In genomic region chr4:10532155-10532554, GRCh38 we compare ENCODE assay signal across 7 cellular contexts.
"Had no signal": no experiment of that assay in that cellular context is flagged by ENCODE, and none has a peak within 500 bp of the region (broad histone marks: within the 10 kb centered on the region; RNA-seq: fewer than 3 reads in every experiment).

No MANE protein-coding gene starts in this region.

- H3K36me3 ChIP-seq: HAP-1 had no signal

- H3K27ac ChIP-seq: GM23248 had no signal

- H2AFZ ChIP-seq: GM23248, GM23338 had no signal

- H3K27ac Mint-ChIP-seq: GM23338, HFFc6 had no signal

- H3K9me3 ChIP-seq: HAP-1 had no signal

- H3K9ac ChIP-seq: GM23248 had no signal

- H3K4me3 ChIP-seq: GM23248, GM23338, HAP-1 had no signal

- H3K9me3 Mint-ChIP-seq: GM23338, HFFc6 had no signal

- H3K4me3 Mint-ChIP-seq: GM23338, HFFc6 had no signal

- H3K4me2 ChIP-seq: GM23338 had no signal

- DNase-seq: GM23248, GOT3, H7, HCEC 1CT, HFFc6 had no signal

- H3K4me1 ChIP-seq: HAP-1 had no signal
